In genomic region chr1:204530932-204531331, GRCh38 we compare ENCODE assay signal across 12 cellular contexts. TPM values are rescaled to one million over a fixed set of nuclear protein-coding genes. Genes with fewer than 3 reads are reported as not detected.
DNase-seq lines count a peak whose midpoint lies in the region; ATAC-seq, FAIRE-seq and TF ChIP-seq lines count a peak whose summit lies in the region.
"Had no signal": no experiment of that assay in that cellular context is flagged by ENCODE, and none has a peak within 500 bp of the region (broad histone marks: within the 10 kb centered on the region; RNA-seq: fewer than 3 reads in every experiment).

No MANE protein-coding gene starts in this region.

- no peak overlapping the region for H2AFZ ChIP-seq in K562 (ENCODE audit: low read depth, low read length)
- H2AFZ ChIP-seq in H9 (ENCODE audit: low read length): no peak overlapping the region

- no peak for TF ChIP-seq RAD21 in K562 (CRISPR knock-in tag; conservative IDR thresholded peaks at IDR 0.05 in 1 of 2, IDR thresholded peaks at IDR 0.05 in 1 of 2)

- no peaks in the 10 kb centered on the region for H3K23me2 ChIP-seq in H9 (ENCODE audit: insufficient read length, low read depth, low read length, poor library complexity, severe bottlenecking)

- no peak for TF ChIP-seq CTCF in K562 (IDR thresholded peaks at IDR 0.05 in 2 of 3, conservative IDR thresholded peaks at IDR 0.05 in 1 of 3; ENCODE audit: insufficient read depth in 2 of 3, low read depth in 1 of 3, low read length in 3 of 3)
- TF ChIP-seq CTCF in WTC11 (IDR thresholded peaks at IDR 0.05): no peak
- no peak for TF ChIP-seq CTCF in H9 (conservative IDR thresholded peaks at IDR 0.05)

- no peak for DNase-seq in K562 (ENCODE audit: extremely low read depth in 1 of 4, low spot score in 3 of 4)
- DNase-seq in NCI-H2171 (lab: John Stamatoyannopoulos, UW): no peak
- no peak for DNase-seq in WTC11 (ENCODE audit: low spot score)
- DNase-seq in H9: no peak
- DNase-seq in NCI-H128 (lab: John Stamatoyannopoulos, UW; ENCODE audit: unreplicated experiment): no peak
- DNase-seq: SHP77 had no signal

- H3K27me3 ChIP-seq in K562 (ENCODE audit: control insufficient read depth in 2 of 2, insufficient read depth in 2 of 2, low read length in 2 of 2): no peaks in the 10 kb centered on the region
- no peaks in the 10 kb centered on the region for H3K27me3 ChIP-seq in H9 (ENCODE audit: insufficient read depth, low read length)

- no peaks in the 10 kb centered on the region for H3K9me3 ChIP-seq in K562 (replicated peaks; ENCODE audit: control insufficient read depth, insufficient read depth, low read depth, low read length)
- no peaks in the 10 kb centered on the region for H3K9me3 ChIP-seq in H9 (ENCODE audit: control insufficient read depth, low read depth, low read length)

- H3K4me1 ChIP-seq in K562 (replicated peaks in 1 of 2; ENCODE audit: control insufficient read depth in 2 of 2, insufficient read depth in 2 of 2, low read length in 2 of 2) (peaks cover 0 to 4% of the 10 kb centered on the region in 2 experiments; a peak in 1 of 5 replicates), H9 (ENCODE audit: insufficient read depth, low read length) (no peaks in the 10 kb centered on the region)

- TF ChIP-seq EP300 in K562 (IDR thresholded peaks at IDR 0.05; ENCODE audit: low read length): no peak

- no peaks in the 10 kb centered on the region for H3K27me3 Mint-ChIP-seq in WTC11 (ENCODE audit: low read depth)
- no peaks in the 10 kb centered on the region for H3K27me3 Mint-ChIP-seq in H9 (ENCODE audit: low read depth)

- H3K23ac ChIP-seq in H9 (ENCODE audit: insufficient read length, low read depth, low read length): no peak overlapping the region

- H2BK15ac ChIP-seq in H9 (ENCODE audit: low read depth, low read length): no peak overlapping the region

- no peak overlapping the region for H2AK5ac ChIP-seq in H9 (ENCODE audit: insufficient read length, low read length)

- H2BK12ac ChIP-seq in H9 (ENCODE audit: insufficient read length, low read depth, low read length): no peak overlapping the region

- no peak overlapping the region for H2BK120ac ChIP-seq in H9 (ENCODE audit: low read depth, low read length, poor library complexity, severe bottlenecking)

- TF ChIP-seq POLR2A in K562 (conservative IDR thresholded peaks at IDR 0.05): no peak

- H3K79me1 ChIP-seq in H9 (ENCODE audit: insufficient read depth, low read depth, low read length, poor library complexity, severe bottlenecking): peaks cover under 1% of the 10 kb centered on the region

- no peak overlapping the region for H3K4me3 ChIP-seq in K562
- H3K4me3 ChIP-seq: lung had no signal

- H4K20me1 ChIP-seq in K562 (replicated peaks; ENCODE audit: control insufficient read depth, insufficient read depth, low read length) (no peaks in the 10 kb centered on the region; the same call in 1 of the 2 replicates), H9 (ENCODE audit: control insufficient read depth, insufficient read depth, insufficient read length) (no peaks in the 10 kb centered on the region)

- BruUV-seq in K562 (replicated peaks; lab: Mats Ljungman, UMichigan): no TSS peak

- no peak overlapping the region for H3K27ac ChIP-seq in K562 (ENCODE audit: extremely low read depth, low read depth, low read length)
- no peak overlapping the region for H3K27ac ChIP-seq in H9 (ENCODE audit: insufficient read length, low read depth, low read length)
- H3K27ac ChIP-seq: epithelial cell of prostate had no signal

- H3K9me3 Mint-ChIP-seq in WTC11 (no peaks in the 10 kb centered on the region), H9 (no peaks in the 10 kb centered on the region)

- ATAC-seq in GM18520 (IDR thresholded peaks at IDR 0.05; ENCODE audit: unreplicated experiment) (peak; percentile 73), GM21526 (IDR thresholded peaks at IDR 0.05; ENCODE audit: low FRiP score, unreplicated experiment) (peak; percentile 66), HG03280 (IDR thresholded peaks at IDR 0.05; ENCODE audit: unreplicated experiment) (peak; percentile 84), K562 (no peak), WTC11 (no peak)

- H3K9ac ChIP-seq in K562 (ENCODE audit: insufficient read depth in 1 of 2, low read depth in 2 of 2, low read length in 2 of 2) (no peak overlapping the region), H9 (ENCODE audit: extremely low read depth, insufficient read length, low read length) (no peak overlapping the region)

- 100% methylated on average over 1 of the region's 1 CpG for WGBS in K562 (ENCODE audit: insufficient coverage, low coverage, missing lambda C conversion rate)
- WGBS in H9 (ENCODE audit: extremely low coverage, insufficient read length, low lambda C conversion rate): no CpG with 5 or more reads among the region's 1 CpG

- no peak overlapping the region for H3K27ac Mint-ChIP-seq in WTC11
- no peak overlapping the region for H3K27ac Mint-ChIP-seq in H9

- no peak overlapping the region for H3T11ph ChIP-seq in H9 (ENCODE audit: low read length)

- H3K4me1 Mint-ChIP-seq in WTC11: no peaks in the 10 kb centered on the region
- no peaks in the 10 kb centered on the region for H3K4me1 Mint-ChIP-seq in H9

- H3K4ac ChIP-seq in H9 (ENCODE audit: low read depth, low read length): no peak overlapping the region

- POLR2A ChIA-PET in K562 (lab: Yijun Ruan, JAX) (interaction anchor here (0.6 to 8.8 kb wide), 5 partner anchors 10 to 282 kb away, joined by 3 to 91 read pairs (median 9); partner anchors contain the start of gene MDM4), WTC11 (lab: Charles Lee) (interaction anchor here (0.9 kb wide), 1 partner anchor 15 kb away, joined by 3 read pairs; the partner anchor contains the start of gene MDM4)

- no peak for FAIRE-seq in K562 (lab: Jason Lieb, UNC)
- FAIRE-seq: urothelium cell line had no signal

- H3K36me3 Mint-ChIP-seq in WTC11 (peaks cover 74% of the 10 kb centered on the region), H9 (ENCODE audit: insufficient read depth in 1 of 3, low read depth in 3 of 3) (peaks cover 37 to 74% (median 70%) of the 10 kb centered on the region in 3 experiments; a peak in 6 of 7 replicates)

- H2BK5ac ChIP-seq in H9 (ENCODE audit: insufficient read length, low read length): no peak overlapping the region

- intact Hi-C loops in K562 (cut with micrococcal nuclease): no loop called here

- H4K91ac ChIP-seq in H9 (ENCODE audit: insufficient read length, low read depth, low read length): no peak overlapping the region

- H3K14ac ChIP-seq in H9 (ENCODE audit: insufficient read depth, low read length): no peak overlapping the region

- no peak overlapping the region for H4K5ac ChIP-seq in H9 (ENCODE audit: insufficient read length, low read depth, low read length)

- H3K79me2 ChIP-seq in K562 (ENCODE audit: control insufficient read depth, insufficient read depth, low read length) (peaks cover 4% of the 10 kb centered on the region; the same call in 1 of the 3 replicates), H9 (ENCODE audit: insufficient read depth, low read length) (no peaks in the 10 kb centered on the region)

- H3K36me3 ChIP-seq in K562 (ENCODE audit: control insufficient read depth, insufficient read depth, low read length): peaks cover 97% of the 10 kb centered on the region

- H2BK20ac ChIP-seq in H9 (ENCODE audit: low read depth, low read length, poor library complexity, severe bottlenecking): no peak overlapping the region

- no peak overlapping the region for H4K8ac ChIP-seq in H9 (replicated peaks; ENCODE audit: insufficient read length, low read depth, low read length)

- H3K18ac ChIP-seq in H9 (ENCODE audit: insufficient read length, low read depth, low read length): no peak overlapping the region

- H3K4me3 Mint-ChIP-seq in WTC11 (no peak overlapping the region), H9 (no peak overlapping the region)

- peaks cover 6% of the 10 kb centered on the region for H3K9me1 ChIP-seq in K562 (ENCODE audit: control insufficient read depth, insufficient read depth, low read length)

- H3K4me2 ChIP-seq in K562 (ENCODE audit: insufficient read depth, low read length) (no peak overlapping the region), H9 (ENCODE audit: insufficient read depth, insufficient read length, low read length) (no peak overlapping the region)

- in situ Hi-C loops in K562 (cut with MboI): no loop called here

- no peak overlapping the region for H3K56ac ChIP-seq in H9 (ENCODE audit: insufficient read length, low read depth, low read length)

- CTCF ChIA-PET in K562 (lab: Yijun Ruan, JAX; ENCODE audit: low intra/inter-chr PET ratio) (no interaction called here), WTC11 (lab: Charles Lee) (interaction anchor here (1.4 kb wide), 1 partner anchor 276 kb away, joined by 5 read pairs; no protein-coding TSS in a partner anchor)

RNA-seq across cellular contexts. Expression of gene MDM4, which starts 14.7 kb away (rescaled TPM):
- 237 and 644 TPM in 2 replicates for total RNA-seq in K562 (2011; cell fraction: chromatin; rRNA removed; ENCODE audit: low replicate concordance)
- total RNA-seq in K562 (2011; cell fraction: nucleolus; rRNA removed): 117 and 136 TPM in 2 replicates
- 249 and 386 TPM in 2 replicates for total RNA-seq in K562 (2011; cell fraction: nucleoplasm; rRNA removed)
- 21.2 and 24.6 TPM in 2 replicates for total RNA-seq in K562 (2014; rRNA removed)
- 40.6 and 53.0 TPM in 2 replicates for total RNA-seq in K562 (2014; rRNA removed; fragmentation: Illumina TruSeq; extraction: Trizol)
- total RNA-seq in K562 (2015; rRNA removed; fragmentation: Illumina TruSeq; extraction: Trizol): 32.2 and 33.4 TPM in 2 replicates
- 55.9 and 61.7 TPM in 2 replicates for total RNA-seq in K562 (2021)
- polyA plus RNA-seq in K562 (2011; rRNA removed): 41.2 and 46.7 TPM in 2 replicates
- polyA plus RNA-seq in K562 (2011; cell fraction: cytosol; rRNA removed): 5.9 and 16.5 TPM in 2 replicates
- 63.1 and 81.2 TPM in 2 replicates for polyA plus RNA-seq in K562 (2011; cell fraction: nucleus; rRNA removed)
- polyA plus RNA-seq in K562 (2012): 5.2 and 7.5 TPM in 2 replicates
- 10.0 TPM in 2 replicates for polyA plus RNA-seq in K562 (2014; fragmentation: Illumina TruSeq; extraction: Trizol)
- polyA plus RNA-seq in K562 (2014; fragmentation: Nextera tagmentation; extraction: Ambion mirVana): 10 to 100 TPM in 1 of 2 experiments, 1 to 10 TPM in 1; 3.3 to 11.1 TPM
- 17.9 and 22.6 TPM in 2 replicates for polyA plus RNA-seq in K562 (2014; rRNA removed)
- 171 and 249 TPM in 2 replicates for polyA minus RNA-seq in K562 (2011; rRNA and poly(A)+ RNA removed)
- 15.7 and 26.6 TPM in 2 replicates for polyA minus RNA-seq in K562 (2011; cell fraction: cytosol; rRNA and poly(A)+ RNA removed)
- polyA minus RNA-seq in K562 (2011; cell fraction: nucleus; rRNA and poly(A)+ RNA removed): 120 and 165 TPM in 2 replicates
- total RNA-seq in WTC11 (2021): 73.5 to 76.2 TPM (median 74.1 TPM) in 3 replicates
- 47.2 and 49.6 TPM in 2 replicates for total RNA-seq in H9 (2021)

RNA-seq across cellular contexts. Expression of gene PIK3C2B, which starts 36.3 kb away (rescaled TPM):
- 1.7 and 12.0 TPM in 2 replicates for total RNA-seq in K562 (2011; cell fraction: chromatin; rRNA removed; ENCODE audit: low replicate concordance)
- total RNA-seq in K562 (2011; cell fraction: nucleolus; rRNA removed): 2.2 and 6.7 TPM in 2 replicates
- total RNA-seq in K562 (2011; cell fraction: nucleoplasm; rRNA removed): 2.1 and 2.4 TPM in 2 replicates
- 0.95 and 1.6 TPM in 2 replicates for total RNA-seq in K562 (2014; rRNA removed)
- 0.61 and 0.62 TPM in 2 replicates for total RNA-seq in K562 (2014; rRNA removed; fragmentation: Illumina TruSeq; extraction: Trizol)
- total RNA-seq in K562 (2015; rRNA removed; fragmentation: Illumina TruSeq; extraction: Trizol): 0.34 and 0.72 TPM in 2 replicates
- total RNA-seq in K562 (2021): 1.8 and 2.9 TPM in 2 replicates
- 1.1 and 4.0 TPM in 2 replicates for polyA plus RNA-seq in K562 (2011; rRNA removed)
- 2.0 and 3.0 TPM in 2 replicates for polyA plus RNA-seq in K562 (2011; cell fraction: cytosol; rRNA removed)
- polyA plus RNA-seq in K562 (2011; cell fraction: nucleus; rRNA removed): 3.8 and 3.9 TPM in 2 replicates
- 1.4 and 2.8 TPM in 2 replicates for polyA plus RNA-seq in K562 (2012)
- polyA plus RNA-seq in K562 (2014; fragmentation: Illumina TruSeq; extraction: Trizol): 0.55 and 0.82 TPM in 2 replicates
- polyA plus RNA-seq in K562 (2014; fragmentation: Nextera tagmentation; extraction: Ambion mirVana): under 1 TPM; 0.10 to 0.27 TPM
- 0.27 and 0.65 TPM in 2 replicates for polyA plus RNA-seq in K562 (2014; rRNA removed)
- polyA minus RNA-seq in K562 (2011; rRNA and poly(A)+ RNA removed): 3.3 and 3.9 TPM in 2 replicates
- polyA minus RNA-seq in K562 (2011; cell fraction: cytosol; rRNA and poly(A)+ RNA removed): 2.7 and 7.7 TPM in 2 replicates
- polyA minus RNA-seq in K562 (2011; cell fraction: nucleus; rRNA and poly(A)+ RNA removed): 3.1 and 6.1 TPM in 2 replicates
- 20.8 to 27.7 TPM (median 22.6 TPM) in 3 replicates for total RNA-seq in WTC11 (2021)
- 13.1 and 13.2 TPM in 2 replicates for total RNA-seq in H9 (2021)

Comparison
In these comparisons a context has a peak if more than half of its experiments do, and no peak if none do; other contexts are left out.
1. ATAC-seq: peak in GM18520 (single experiment), GM21526 (single experiment) and HG03280 (single experiment); none in K562 (single experiment) and WTC11 (single experiment).